8 cellular contexts compared by ENCODE assay signal in genomic region chr16:31696968-31697743, GRCh38.
A peak's percentile ranks its signal among the peaks of the same experiment; 100 is the strongest.
DNase-seq lines count a peak whose midpoint lies in the region; ATAC-seq and TF ChIP-seq lines count a peak whose summit lies in the region.

No MANE protein-coding gene starts in this region.

- H4K20me1 ChIP-seq in DOHH2 (ENCODE audit: control insufficient read depth, insufficient read depth, low read depth, low read length) (0 out of 2 replicates have a peak, but pooled peaks cover 5% of the 10 kb centered on the region), hepatocyte (ENCODE audit: insufficient read depth, poor library complexity, severe bottlenecking) (peaks cover 5% of the 10 kb centered on the region)

- H3K4me3 Mint-ChIP-seq in activated naive CD4-positive, alpha-beta T cell treated with anti-CD3 and anti-CD28 coated beads, Interleukin-2, amount 10 ng/mL, durations not matched to agents 7 days and 5 days, result no peak overlapping the region

- H3K27me3 ChIP-seq in DOHH2 (ENCODE audit: control insufficient read depth, low read length), result no peaks in the 10 kb centered on the region
- no peaks in the 10 kb centered on the region for H3K27me3 ChIP-seq in hepatocyte

- H3K4me3 ChIP-seq in DOHH2 (ENCODE audit: low read length) (no peak overlapping the region), hepatocyte (no peak overlapping the region)
- H3K4me3 ChIP-seq in Jurkat, Clone E6-1 (ENCODE audit: low read length), result no peak overlapping the region

- no peaks in the 10 kb centered on the region for H3K9me3 ChIP-seq in DOHH2 (ENCODE audit: control insufficient read depth, insufficient read depth, low read length)
- H3K9me3 ChIP-seq in hepatocyte (ENCODE audit: low read depth), result no peaks in the 10 kb centered on the region

- H2AFZ ChIP-seq in hepatocyte, result no peak overlapping the region

- H3K27ac Mint-ChIP-seq in activated naive CD4-positive, alpha-beta T cell treated with anti-CD3 and anti-CD28 coated beads, Interleukin-2, amount 10 ng/mL, durations not matched to agents 7 days and 5 days, result no peak overlapping the region

- intact Hi-C loops in head of caudate nucleus (cut with DNase I), result no loop called here

- WGBS in hepatocyte (ENCODE audit: low lambda C conversion rate, missing lambda C conversion rate), result 37% methylated on average over 8 of the region's 8 CpGs

- peaks cover 4% of the 10 kb centered on the region for H3K9me3 Mint-ChIP-seq in activated naive CD4-positive, alpha-beta T cell treated with anti-CD3 and anti-CD28 coated beads, Interleukin-2, amount 10 ng/mL, durations not matched to agents 7 days and 5 days

- H3K4me2 ChIP-seq in DOHH2 (ENCODE audit: low read length), result no peak overlapping the region
- H3K4me2 ChIP-seq in hepatocyte, result no peak overlapping the region

- peak; percentile 66 for ATAC-seq in SK-N-SH treated with all-trans-retinoic acid at 6 μM for 48 hours
- no peak for ATAC-seq in HG03460 (IDR thresholded peaks at IDR 0.05; ENCODE audit: unreplicated experiment)

- H3K36me3 ChIP-seq in DOHH2 (ENCODE audit: control insufficient read depth, low read length), result no peaks in the 10 kb centered on the region; the same call in 1 of the 2 replicates
- no peaks in the 10 kb centered on the region for H3K36me3 ChIP-seq in hepatocyte (replicated peaks; ENCODE audit: insufficient read depth, low read depth)

- CTCF ChIA-PET in activated naive CD4-positive, alpha-beta T cell treated with anti-CD3 and anti-CD28 coated beads, Interleukin-2, amount 10 ng/mL, durations not matched to agents 7 days and 5 days (lab: Charles Lee), result interaction anchor here (0.8 to 2.1 kb wide), 4 partner anchors 17 to 239 kb away, joined by 3 to 29 read pairs (median 4); partner anchors contain the start of genes ARMC5 and RUSF1

- H3K27ac ChIP-seq in DOHH2 (ENCODE audit: low read depth, low read length), result no peak overlapping the region
- no peak overlapping the region for H3K27ac ChIP-seq in hepatocyte

- peaks cover 11% of the 10 kb centered on the region for H3K36me3 Mint-ChIP-seq in activated naive CD4-positive, alpha-beta T cell treated with anti-CD3 and anti-CD28 coated beads, Interleukin-2, amount 10 ng/mL, durations not matched to agents 7 days and 5 days

- peaks cover 16% of the 10 kb centered on the region for H3K27me3 Mint-ChIP-seq in activated naive CD4-positive, alpha-beta T cell treated with anti-CD3 and anti-CD28 coated beads, Interleukin-2, amount 10 ng/mL, durations not matched to agents 7 days and 5 days

- H3K9me2 ChIP-seq in DOHH2 (replicated peaks; ENCODE audit: control insufficient read depth, low read length) (no peaks in the 10 kb centered on the region), hepatocyte (replicated peaks; ENCODE audit: insufficient read depth) (no peaks in the 10 kb centered on the region)

- no peaks in the 10 kb centered on the region for H3F3A ChIP-seq in DOHH2 (ENCODE audit: control insufficient read depth, insufficient read depth)

- H3K79me2 ChIP-seq in DOHH2 (ENCODE audit: control insufficient read depth, low read length) (peaks cover 17% of the 10 kb centered on the region), hepatocyte (peaks cover 14% of the 10 kb centered on the region)

- peaks cover 22% of the 10 kb centered on the region for H3K4me1 Mint-ChIP-seq in activated naive CD4-positive, alpha-beta T cell treated with anti-CD3 and anti-CD28 coated beads, Interleukin-2, amount 10 ng/mL, durations not matched to agents 7 days and 5 days

- DNase-seq in Jurkat, Clone E6-1 (ENCODE audit: low read depth, low spot score), result peak; percentile 39
- DNase-seq in hepatocyte (ENCODE audit: low spot score) (peak; percentile 48), activated gamma-delta T cell (lab: John Stamatoyannopoulos, UW) (no peak), head of caudate nucleus (no peak)
- DNase-seq in activated naive CD4-positive, alpha-beta T cell treated with anti-CD3 and anti-CD28 coated beads, Interleukin-2, amount 10 ng/mL, durations not matched to agents 7 days and 5 days, result no peak

- H3K4me1 ChIP-seq in DOHH2 (ENCODE audit: control insufficient read depth, low read length) (peaks cover 26% of the 10 kb centered on the region), hepatocyte (ENCODE audit: insufficient read depth) (peaks cover 7% of the 10 kb centered on the region)

- TF ChIP-seq CTCF in DOHH2 (IDR thresholded peaks at IDR 0.05; ENCODE audit: low read depth, low read length, poor library complexity, severe bottlenecking), result peak; percentile 64
- TF ChIP-seq CTCF in hepatocyte (IDR thresholded peaks at IDR 0.05; ENCODE audit: poor library complexity), result peak; percentile 60

TF ChIP-seq in SK-N-SH treated with all-trans-retinoic acid at 6 μM for 48 hours, 23 proteins besides CTCF, POLR2A, EP300 and RAD21:
- TF ChIP-seq, protein P1, sequence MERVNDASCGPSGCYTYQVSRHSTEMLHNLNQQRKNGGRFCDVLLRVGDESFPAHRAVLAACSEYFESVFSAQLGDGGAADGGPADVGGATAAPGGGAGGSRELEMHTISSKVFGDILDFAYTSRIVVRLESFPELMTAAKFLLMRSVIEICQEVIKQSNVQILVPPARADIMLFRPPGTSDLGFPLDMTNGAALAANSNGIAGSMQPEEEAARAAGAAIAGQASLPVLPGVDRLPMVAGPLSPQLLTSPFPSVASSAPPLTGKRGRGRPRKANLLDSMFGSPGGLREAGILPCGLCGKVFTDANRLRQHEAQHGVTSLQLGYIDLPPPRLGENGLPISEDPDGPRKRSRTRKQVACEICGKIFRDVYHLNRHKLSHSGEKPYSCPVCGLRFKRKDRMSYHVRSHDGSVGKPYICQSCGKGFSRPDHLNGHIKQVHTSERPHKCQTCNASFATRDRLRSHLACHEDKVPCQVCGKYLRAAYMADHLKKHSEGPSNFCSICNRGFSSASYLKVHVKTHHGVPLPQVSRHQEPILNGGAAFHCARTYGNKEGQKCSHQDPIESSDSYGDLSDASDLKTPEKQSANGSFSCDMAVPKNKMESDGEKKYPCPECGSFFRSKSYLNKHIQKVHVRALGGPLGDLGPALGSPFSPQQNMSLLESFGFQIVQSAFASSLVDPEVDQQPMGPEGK (CRISPR knock-in tag; IDR thresholded peaks at IDR 0.05; ENCODE audit: borderline replicate concordance), result no peak
- no peak for TF ChIP-seq ZNF565 (CRISPR knock-in tag; conservative IDR thresholded peaks at IDR 0.05; ENCODE audit: low read depth)
- no peak for TF ChIP-seq TOX (CRISPR knock-in tag; IDR thresholded peaks at IDR 0.05; ENCODE audit: borderline replicate concordance)
- no peak for TF ChIP-seq TCF4 (CRISPR knock-in tag; IDR thresholded peaks at IDR 0.05; ENCODE audit: borderline replicate concordance)
- no peak for TF ChIP-seq TSHZ2 (CRISPR knock-in tag; IDR thresholded peaks at IDR 0.05)
- TF ChIP-seq, protein P2, sequence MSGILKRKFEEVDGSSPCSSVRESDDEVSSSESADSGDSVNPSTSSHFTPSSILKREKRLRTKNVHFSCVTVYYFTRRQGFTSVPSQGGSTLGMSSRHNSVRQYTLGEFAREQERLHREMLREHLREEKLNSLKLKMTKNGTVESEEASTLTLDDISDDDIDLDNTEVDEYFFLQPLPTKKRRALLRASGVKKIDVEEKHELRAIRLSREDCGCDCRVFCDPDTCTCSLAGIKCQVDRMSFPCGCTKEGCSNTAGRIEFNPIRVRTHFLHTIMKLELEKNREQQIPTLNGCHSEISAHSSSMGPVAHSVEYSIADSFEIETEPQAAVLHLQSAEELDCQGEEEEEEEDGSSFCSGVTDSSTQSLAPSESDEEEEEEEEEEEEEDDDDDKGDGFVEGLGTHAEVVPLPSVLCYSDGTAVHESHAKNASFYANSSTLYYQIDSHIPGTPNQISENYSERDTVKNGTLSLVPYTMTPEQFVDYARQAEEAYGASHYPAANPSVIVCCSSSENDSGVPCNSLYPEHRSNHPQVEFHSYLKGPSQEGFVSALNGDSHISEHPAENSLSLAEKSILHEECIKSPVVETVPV (CRISPR knock-in tag; IDR thresholded peaks at IDR 0.05), result no peak
- TF ChIP-seq ISL1 (CRISPR knock-in tag; IDR thresholded peaks at IDR 0.05), result no peak
- TF ChIP-seq BACH2 (CRISPR knock-in tag; IDR thresholded peaks at IDR 0.05; ENCODE audit: borderline replicate concordance), result no peak
- TF ChIP-seq OSR1 (CRISPR knock-in tag; IDR thresholded peaks at IDR 0.05), result no peak
- TF ChIP-seq, protein P3, sequence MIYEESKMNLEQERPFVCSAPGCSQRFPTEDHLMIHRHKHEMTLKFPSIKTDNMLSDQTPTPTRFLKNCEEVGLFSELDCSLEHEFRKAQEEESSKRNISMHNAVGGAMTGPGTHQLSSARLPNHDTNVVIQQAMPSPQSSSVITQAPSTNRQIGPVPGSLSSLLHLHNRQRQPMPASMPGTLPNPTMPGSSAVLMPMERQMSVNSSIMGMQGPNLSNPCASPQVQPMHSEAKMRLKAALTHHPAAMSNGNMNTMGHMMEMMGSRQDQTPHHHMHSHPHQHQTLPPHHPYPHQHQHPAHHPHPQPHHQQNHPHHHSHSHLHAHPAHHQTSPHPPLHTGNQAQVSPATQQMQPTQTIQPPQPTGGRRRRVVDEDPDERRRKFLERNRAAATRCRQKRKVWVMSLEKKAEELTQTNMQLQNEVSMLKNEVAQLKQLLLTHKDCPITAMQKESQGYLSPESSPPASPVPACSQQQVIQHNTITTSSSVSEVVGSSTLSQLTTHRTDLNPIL (CRISPR knock-in tag; IDR thresholded peaks at IDR 0.05; ENCODE audit: low read depth), result no peak
- TF ChIP-seq ZNF8 (CRISPR knock-in tag; IDR thresholded peaks at IDR 0.05), result no peak
TF ChIP-seq in SK-N-SH treated with all-trans-retinoic acid at 6 μM for 48 hours: peak in this region for 0.

Comparison
In these comparisons a context has a peak if more than half of its experiments do, and no peak if none do; other contexts are left out.
1. DNase-seq: peak in Jurkat, Clone E6-1 (single experiment) and hepatocyte (single experiment); none in activated gamma-delta T cell (single experiment), head of caudate nucleus (0 of 42) and activated naive CD4-positive, alpha-beta T cell treated with anti-CD3 and anti-CD28 coated beads, Interleukin-2, amount 10 ng/mL, durations not matched to agents 7 days and 5 days (single experiment).